8 cellular contexts compared by ENCODE assay signal in the genomic region with DNA sequence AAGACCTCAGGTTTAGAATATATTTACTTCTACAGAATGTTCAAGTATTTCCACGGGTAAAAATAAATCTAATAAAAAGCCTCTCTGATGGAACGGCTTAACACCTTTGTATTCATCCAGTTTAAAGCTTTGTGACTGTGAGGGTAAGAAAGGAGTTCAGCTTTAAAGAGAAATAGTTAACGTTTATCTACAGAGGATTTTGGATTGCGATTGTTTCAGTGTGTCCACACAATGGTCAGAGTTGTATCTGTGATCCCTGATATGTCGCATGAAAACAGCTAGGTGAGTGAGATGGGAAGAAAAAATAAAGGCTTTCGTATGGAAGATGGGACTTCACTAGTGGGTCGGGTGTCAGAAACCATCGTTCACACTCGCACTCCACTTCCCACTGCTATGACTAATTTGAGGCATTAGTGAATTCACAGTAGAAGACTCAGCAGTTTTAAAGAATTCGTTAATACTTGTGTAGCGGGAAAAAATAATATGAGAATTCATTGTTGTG. TPM values are rescaled to one million over a fixed set of nuclear protein-coding genes. Genes with fewer than 3 reads are reported as not detected.
DNase-seq lines count a peak whose midpoint lies in the region; ATAC-seq and TF ChIP-seq lines count a peak whose summit lies in the region.

No MANE protein-coding gene starts in this region.

- no peak for DNase-seq in activated CD4-positive, alpha-beta T cell treated with anti-CD3 and anti-CD28 coated beads for 36 hours
- DNase-seq in activated CD4-positive, alpha-beta T cell treated with anti-CD3 and anti-CD28 coated beads, Interleukin-2, amount 50 U/mL, for 48 hours: no peak
- DNase-seq in RKO (ENCODE audit: low spot score) (peak; percentile 78), endodermal cell (no peak), neuronal stem cell (ENCODE audit: low spot score) (no peak), HK-2 (ENCODE audit: unreplicated experiment) (no peak)

- H2BK15ac ChIP-seq in neuronal stem cell (ENCODE audit: low read length): no peak overlapping the region

- peaks cover 7% of the 10 kb centered on the region for H3K79me1 ChIP-seq in neuronal stem cell (ENCODE audit: low read depth, low read length)

- no peak overlapping the region for H3K14ac ChIP-seq in neuronal stem cell (ENCODE audit: low read length)

- H3K4me1 ChIP-seq in endodermal cell (ENCODE audit: control insufficient read depth, insufficient read depth, low read length) (peaks cover 4% of the 10 kb centered on the region), neuronal stem cell (ENCODE audit: control insufficient read depth in 2 of 2, insufficient read depth in 1 of 2, low read depth in 1 of 2, low read length in 2 of 2) (peaks cover 3 to 13% of the 10 kb centered on the region in 2 donors)

- no peak overlapping the region for H2BK120ac ChIP-seq in neuronal stem cell (ENCODE audit: low read depth, low read length)

- H3K9ac ChIP-seq in endodermal cell (ENCODE audit: extremely low read depth, low read length, poor library complexity, severe bottlenecking) (peak overlapping the region; percentile 74), neuronal stem cell (ENCODE audit: low read depth, low read length, poor library complexity) (no peak overlapping the region)

- peak overlapping the region; percentile 79 for H3K4me3 Mint-ChIP-seq in activated CD4-positive, alpha-beta T cell treated with anti-CD3 and anti-CD28 coated beads for 36 hours
- peak overlapping the region; percentile 79 for H3K4me3 Mint-ChIP-seq in endodermal cell

- POLR2A ChIA-PET in activated CD4-positive, alpha-beta T cell treated with anti-CD3 and anti-CD28 coated beads for 36 hours (lab: Charles Lee): interaction anchor here (0.6 to 0.7 kb wide), 2 partner anchors 15 to 90 kb away, joined by 3 to 7 read pairs; no protein-coding TSS in a partner anchor

- no peak for ATAC-seq in activated CD4-positive, alpha-beta T cell treated with anti-CD3 and anti-CD28 coated beads for 36 hours
- ATAC-seq in GM21619 (IDR thresholded peaks at IDR 0.05; ENCODE audit: unreplicated experiment): no peak
- ATAC-seq in GM18861 (IDR thresholded peaks at IDR 0.05; ENCODE audit: unreplicated experiment): no peak

- no peak overlapping the region for H4K8ac ChIP-seq in neuronal stem cell (ENCODE audit: low read depth, low read length)

- no peaks in the 10 kb centered on the region for H3K9me3 ChIP-seq in endodermal cell (ENCODE audit: control insufficient read depth, low read length)
- H3K9me3 ChIP-seq in neuronal stem cell (replicated peaks in 1 of 2; ENCODE audit: control insufficient read depth in 2 of 2, insufficient read depth in 1 of 2, low read depth in 1 of 2, low read length in 2 of 2): no peaks in the 10 kb centered on the region

- no peak overlapping the region for H2BK5ac ChIP-seq in neuronal stem cell (ENCODE audit: low read length)

- peaks cover 6% of the 10 kb centered on the region for H3K27me3 Mint-ChIP-seq in activated CD4-positive, alpha-beta T cell treated with anti-CD3 and anti-CD28 coated beads for 36 hours
- H3K27me3 Mint-ChIP-seq in endodermal cell (ENCODE audit: insufficient read depth): peaks cover 14% of the 10 kb centered on the region

- peaks cover 25% of the 10 kb centered on the region for H3K4me1 Mint-ChIP-seq in activated CD4-positive, alpha-beta T cell treated with anti-CD3 and anti-CD28 coated beads for 36 hours
- peaks cover 32% of the 10 kb centered on the region for H3K4me1 Mint-ChIP-seq in endodermal cell

- 10 to 16% methylated on average over 9 to 11 of the region's 11 CpGs for WGBS in endodermal cell (ENCODE audit: insufficient coverage in 1 of 2, insufficient read length in 1 of 2), 2 experiments
- WGBS in neuronal stem cell (ENCODE audit: extremely low coverage in 2 of 2, insufficient read length in 2 of 2, insufficient replicate concordance in 1 of 2), 2 donors: no CpG with 5 or more reads among the region's 11 CpGs

- H4K91ac ChIP-seq in neuronal stem cell (ENCODE audit: low read depth, low read length, poor library complexity): no peak overlapping the region

- H3K4me2 ChIP-seq in neuronal stem cell (ENCODE audit: insufficient read depth, low read length, poor library complexity, severe bottlenecking): peak overlapping the region; percentile 52

- peak overlapping the region; percentile 57 for H3K27ac Mint-ChIP-seq in activated CD4-positive, alpha-beta T cell treated with anti-CD3 and anti-CD28 coated beads for 36 hours
- peak overlapping the region; percentile 88 for H3K27ac Mint-ChIP-seq in endodermal cell

- no peak overlapping the region for H3K4ac ChIP-seq in neuronal stem cell (ENCODE audit: low read length)

- intact Hi-C loops in activated CD4-positive, alpha-beta T cell treated with anti-CD3 and anti-CD28 coated beads for 36 hours (cut with DNase I, micrococcal nuclease): loop anchor here in 1 of 2 experiments (2.0 kb wide), 1 partner anchor 78 kb away; no protein-coding TSS in a partner anchor

- H3K18ac ChIP-seq in neuronal stem cell (ENCODE audit: low read length): no peak overlapping the region

- H3K27ac ChIP-seq in endodermal cell (ENCODE audit: low read depth, low read length): no peak overlapping the region
- no peak overlapping the region for H3K27ac ChIP-seq in neuronal stem cell (replicated peaks; ENCODE audit: low read length)

- H2BK12ac ChIP-seq in neuronal stem cell (ENCODE audit: low read length): no peak overlapping the region

- CTCF ChIA-PET in activated CD4-positive, alpha-beta T cell treated with anti-CD3 and anti-CD28 coated beads for 36 hours (lab: Charles Lee): interaction anchor here (0.7 to 2.0 kb wide), 9 partner anchors 12 to 225 kb away, joined by 3 to 11 read pairs (median 3); no protein-coding TSS in a partner anchor

- H2AK5ac ChIP-seq in neuronal stem cell (ENCODE audit: low read depth, low read length): no peak overlapping the region

- no peak for TF ChIP-seq CTCF in endodermal cell (conservative IDR thresholded peaks at IDR 0.05)

- H3K27me3 ChIP-seq in endodermal cell (ENCODE audit: control insufficient read depth, insufficient read depth, low read length, poor library complexity, severe bottlenecking): no peaks in the 10 kb centered on the region
- H3K27me3 ChIP-seq in neuronal stem cell (ENCODE audit: control insufficient read depth in 3 of 3, insufficient read depth in 3 of 3, low read depth in 1 of 3, low read length in 3 of 3): peaks cover 0 to 4% (median 0%) of the 10 kb centered on the region in 3 experiments

- no peaks in the 10 kb centered on the region for H3K36me3 Mint-ChIP-seq in activated CD4-positive, alpha-beta T cell treated with anti-CD3 and anti-CD28 coated beads for 36 hours (ENCODE audit: low read depth)
- H3K36me3 Mint-ChIP-seq in endodermal cell (ENCODE audit: low read depth): peaks cover 4% of the 10 kb centered on the region

- H3K23ac ChIP-seq in neuronal stem cell (ENCODE audit: low read depth, low read length, poor library complexity): no peak overlapping the region

- H3K9me3 Mint-ChIP-seq in activated CD4-positive, alpha-beta T cell treated with anti-CD3 and anti-CD28 coated beads for 36 hours (ENCODE audit: low read depth): no peaks in the 10 kb centered on the region
- no peaks in the 10 kb centered on the region for H3K9me3 Mint-ChIP-seq in endodermal cell

- H3K36me3 ChIP-seq in endodermal cell (ENCODE audit: control insufficient read depth, insufficient read depth, low read length) (peaks cover 27% of the 10 kb centered on the region), neuronal stem cell (replicated peaks in 1 of 2; ENCODE audit: control insufficient read depth in 2 of 2, insufficient read depth in 2 of 2, low read length in 2 of 2) (peaks cover 0 to 11% of the 10 kb centered on the region in 2 donors)

- H3K4me3 ChIP-seq in endodermal cell (ENCODE audit: low read length) (peak overlapping the region; percentile 97), neuronal stem cell (ENCODE audit: low read length in 2 of 2) (peak overlapping the region; percentile 70 to 95)

- no peak overlapping the region for H2AFZ ChIP-seq in neuronal stem cell (ENCODE audit: low read length)

RNA-seq across cellular contexts. Expression of a gene that starts 1.6 kb away (rescaled TPM):
- total RNA-seq in activated CD4-positive, alpha-beta T cell treated with anti-CD3 and anti-CD28 coated beads for 36 hours: 10 to 100 TPM; 34.6 to 40.2 TPM
- total RNA-seq in endodermal cell: 100 to 1,000 TPM; 821 to 864 TPM
- polyA plus RNA-seq in endodermal cell (2013, experiment 1 of 2): 422 TPM
- 467 TPM for polyA plus RNA-seq in endodermal cell (2013, experiment 2 of 2)
- polyA plus RNA-seq in neuronal stem cell (2013, experiment 1 of 2): 210 TPM
- polyA plus RNA-seq in neuronal stem cell (2013, experiment 2 of 2): 208 TPM

Comparison
In these comparisons a context has a peak if more than half of its experiments do, and no peak if none do; other contexts are left out.
1. RNA of a gene that starts 1.6 kb away (total RNA-seq): 821 to 864 TPM in endodermal cell; 34.6 to 40.2 TPM in activated CD4-positive, alpha-beta T cell treated with anti-CD3 and anti-CD28 coated beads for 36 hours; every median in the first group is over 10 times any median in the second.